ENCODE assay signal across 1 cellular context in genomic region chr2:10120158-10120937, GRCh38.
A peak's percentile ranks its signal among the peaks of the same experiment; 100 is the strongest.
TF ChIP-seq lines count a peak whose summit lies in the region.

No MANE protein-coding gene starts in this region.

TF ChIP-seq in HEK293, 187 proteins besides CTCF, POLR2A, EP300 and RAD21 (continued from another document and continues in another):
- TF ChIP-seq ZNF692 (tag by site-specific recombination; IDR thresholded peaks at IDR 0.05) = 0 out of 2 replicates have a peak, but pooled peaks have one; percentile 51
- TF ChIP-seq ZNF707 (tag by site-specific recombination; IDR thresholded peaks at IDR 0.05) = no peak
- peak; percentile 17; the same call in 1 of the 2 replicates for TF ChIP-seq ZIC2 (tag by site-specific recombination; IDR thresholded peaks at IDR 0.05)
- TF ChIP-seq, protein P1, sequence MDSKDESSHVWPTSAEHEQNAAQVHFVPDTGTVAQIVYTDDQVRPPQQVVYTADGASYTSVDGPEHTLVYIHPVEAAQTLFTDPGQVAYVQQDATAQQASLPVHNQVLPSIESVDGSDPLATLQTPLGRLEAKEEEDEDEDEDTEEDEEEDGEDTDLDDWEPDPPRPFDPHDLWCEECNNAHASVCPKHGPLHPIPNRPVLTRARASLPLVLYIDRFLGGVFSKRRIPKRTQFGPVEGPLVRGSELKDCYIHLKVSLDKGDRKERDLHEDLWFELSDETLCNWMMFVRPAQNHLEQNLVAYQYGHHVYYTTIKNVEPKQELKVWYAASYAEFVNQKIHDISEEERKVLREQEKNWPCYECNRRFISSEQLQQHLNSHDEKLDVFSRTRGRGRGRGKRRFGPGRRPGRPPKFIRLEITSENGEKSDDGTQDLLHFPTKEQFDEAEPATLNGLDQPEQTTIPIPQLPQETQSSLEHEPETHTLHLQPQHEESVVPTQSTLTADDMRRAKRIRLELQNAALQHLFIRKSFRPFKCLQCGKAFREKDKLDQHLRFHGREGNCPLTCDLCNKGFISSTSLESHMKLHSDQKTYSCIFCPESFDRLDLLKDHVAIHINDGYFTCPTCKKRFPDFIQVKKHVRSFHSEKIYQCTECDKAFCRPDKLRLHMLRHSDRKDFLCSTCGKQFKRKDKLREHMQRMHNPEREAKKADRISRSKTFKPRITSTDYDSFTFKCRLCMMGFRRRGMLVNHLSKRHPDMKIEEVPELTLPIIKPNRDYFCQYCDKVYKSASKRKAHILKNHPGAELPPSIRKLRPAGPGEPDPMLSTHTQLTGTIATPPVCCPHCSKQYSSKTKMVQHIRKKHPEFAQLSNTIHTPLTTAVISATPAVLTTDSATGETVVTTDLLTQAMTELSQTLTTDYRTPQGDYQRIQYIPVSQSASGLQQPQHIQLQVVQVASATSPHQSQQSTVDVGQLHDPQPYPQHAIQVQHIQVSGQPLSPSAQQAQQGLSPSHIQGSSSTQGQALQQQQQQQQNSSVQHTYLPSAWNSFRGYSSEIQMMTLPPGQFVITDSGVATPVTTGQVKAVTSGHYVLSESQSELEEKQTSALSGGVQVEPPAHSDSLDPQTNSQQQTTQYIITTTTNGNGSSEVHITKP (tag by site-specific recombination; IDR thresholded peaks at IDR 0.05) = peak; percentile 86
- TF ChIP-seq, protein P2, sequence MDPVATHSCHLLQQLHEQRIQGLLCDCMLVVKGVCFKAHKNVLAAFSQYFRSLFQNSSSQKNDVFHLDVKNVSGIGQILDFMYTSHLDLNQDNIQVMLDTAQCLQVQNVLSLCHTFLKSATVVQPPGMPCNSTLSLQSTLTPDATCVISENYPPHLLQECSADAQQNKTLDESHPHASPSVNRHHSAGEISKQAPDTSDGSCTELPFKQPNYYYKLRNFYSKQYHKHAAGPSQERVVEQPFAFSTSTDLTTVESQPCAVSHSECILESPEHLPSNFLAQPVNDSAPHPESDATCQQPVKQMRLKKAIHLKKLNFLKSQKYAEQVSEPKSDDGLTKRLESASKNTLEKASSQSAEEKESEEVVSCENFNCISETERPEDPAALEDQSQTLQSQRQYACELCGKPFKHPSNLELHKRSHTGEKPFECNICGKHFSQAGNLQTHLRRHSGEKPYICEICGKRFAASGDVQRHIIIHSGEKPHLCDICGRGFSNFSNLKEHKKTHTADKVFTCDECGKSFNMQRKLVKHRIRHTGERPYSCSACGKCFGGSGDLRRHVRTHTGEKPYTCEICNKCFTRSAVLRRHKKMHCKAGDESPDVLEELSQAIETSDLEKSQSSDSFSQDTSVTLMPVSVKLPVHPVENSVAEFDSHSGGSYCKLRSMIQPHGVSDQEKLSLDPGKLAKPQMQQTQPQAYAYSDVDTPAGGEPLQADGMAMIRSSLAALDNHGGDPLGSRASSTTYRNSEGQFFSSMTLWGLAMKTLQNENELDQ (tag by site-specific recombination; IDR thresholded peaks at IDR 0.05; ENCODE audit: low read depth) = no peak
- TF ChIP-seq ZNF768 (tag by site-specific recombination; IDR thresholded peaks at IDR 0.05) = no peak
- TF ChIP-seq ZBTB17 (tag by site-specific recombination; IDR thresholded peaks at IDR 0.05) = peak; percentile 90
- TF ChIP-seq ZNF155 (tag by site-specific recombination; IDR thresholded peaks at IDR 0.05) = no peak
- no peak for TF ChIP-seq ZNF560 (tag by site-specific recombination; IDR thresholded peaks at IDR 0.05; ENCODE audit: borderline replicate concordance)
- TF ChIP-seq ZNF211 (tag by site-specific recombination; IDR thresholded peaks at IDR 0.05; ENCODE audit: low read depth) = no peak
- no peak for TF ChIP-seq ZNF132 (tag by site-specific recombination; IDR thresholded peaks at IDR 0.05; ENCODE audit: borderline replicate concordance)
- peak; percentile 78; the same call in 1 of the 2 replicates for TF ChIP-seq BCL11B (tag by site-specific recombination; IDR thresholded peaks at IDR 0.05; ENCODE audit: low read depth)
- peak; percentile 89 for TF ChIP-seq ZEB2 (tag by site-specific recombination; IDR thresholded peaks at IDR 0.05)
- TF ChIP-seq ELK4 (IDR thresholded peaks at IDR 0.05; ENCODE audit: borderline replicate concordance, low read depth, low read length) = no peak
- no peak for TF ChIP-seq ZNF510 (tag by site-specific recombination; IDR thresholded peaks at IDR 0.05; ENCODE audit: insufficient replicate concordance)
- peak; percentile 63; the same call in 1 of the 2 replicates for TF ChIP-seq ZSCAN5A (tag by site-specific recombination; IDR thresholded peaks at IDR 0.05)
- 0 out of 2 replicates have a peak, but pooled peaks have one; percentile 16 for TF ChIP-seq ZSCAN30 (tag by site-specific recombination; IDR thresholded peaks at IDR 0.05)
- TF ChIP-seq ZNF366 (tag by site-specific recombination; conservative IDR thresholded peaks at IDR 0.05) = 0 out of 2 replicates have a peak, but pooled peaks have one; percentile 17
- TF ChIP-seq ZFP37 (tag by site-specific recombination; IDR thresholded peaks at IDR 0.05) = peak; percentile 81
- TF ChIP-seq TRIM28 (IDR thresholded peaks at IDR 0.05; ENCODE audit: borderline replicate concordance, low read length) = no peak
- no peak for TF ChIP-seq OVOL3 (tag by site-specific recombination; IDR thresholded peaks at IDR 0.05)
- no peak for TF ChIP-seq ZNF354C (tag by site-specific recombination; IDR thresholded peaks at IDR 0.05; ENCODE audit: borderline replicate concordance, low read depth)
- TF ChIP-seq ZNF239 (tag by site-specific recombination; IDR thresholded peaks at IDR 0.05) = no peak
- no peak for TF ChIP-seq ZNF23 (tag by site-specific recombination; IDR thresholded peaks at IDR 0.05; ENCODE audit: borderline replicate concordance)
- TF ChIP-seq ZNF561 (tag by site-specific recombination; IDR thresholded peaks at IDR 0.05; ENCODE audit: borderline replicate concordance) = peak; percentile 44; the same call in 1 of the 2 replicates
- peak; percentile 83; the same call in 1 of the 2 replicates for TF ChIP-seq BCL11A (tag by site-specific recombination; IDR thresholded peaks at IDR 0.05; ENCODE audit: low read depth)
- TF ChIP-seq ZNF596 (tag by site-specific recombination; IDR thresholded peaks at IDR 0.05) = 0 out of 2 replicates have a peak, but pooled peaks have one; percentile 6
- TF ChIP-seq ZNF341 (tag by site-specific recombination; IDR thresholded peaks at IDR 0.05; ENCODE audit: low read depth) = peak; percentile 84
- TF ChIP-seq, protein P3, sequence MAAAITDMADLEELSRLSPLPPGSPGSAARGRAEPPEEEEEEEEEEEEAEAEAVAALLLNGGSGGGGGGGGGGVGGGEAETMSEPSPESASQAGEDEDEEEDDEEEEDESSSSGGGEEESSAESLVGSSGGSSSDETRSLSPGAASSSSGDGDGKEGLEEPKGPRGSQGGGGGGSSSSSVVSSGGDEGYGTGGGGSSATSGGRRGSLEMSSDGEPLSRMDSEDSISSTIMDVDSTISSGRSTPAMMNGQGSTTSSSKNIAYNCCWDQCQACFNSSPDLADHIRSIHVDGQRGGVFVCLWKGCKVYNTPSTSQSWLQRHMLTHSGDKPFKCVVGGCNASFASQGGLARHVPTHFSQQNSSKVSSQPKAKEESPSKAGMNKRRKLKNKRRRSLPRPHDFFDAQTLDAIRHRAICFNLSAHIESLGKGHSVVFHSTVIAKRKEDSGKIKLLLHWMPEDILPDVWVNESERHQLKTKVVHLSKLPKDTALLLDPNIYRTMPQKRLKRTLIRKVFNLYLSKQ (tag by site-specific recombination; IDR thresholded peaks at IDR 0.05; ENCODE audit: borderline replicate concordance) = no peak
- TF ChIP-seq TCF7L2 (IDR thresholded peaks at IDR 0.05; ENCODE audit: borderline replicate concordance, low read depth, low read length) = no peak
- TF ChIP-seq ZNF514 (tag by site-specific recombination; IDR thresholded peaks at IDR 0.05) = no peak
- no peak for TF ChIP-seq ZNF585B (tag by site-specific recombination; IDR thresholded peaks at IDR 0.05)
- TF ChIP-seq, protein P4, sequence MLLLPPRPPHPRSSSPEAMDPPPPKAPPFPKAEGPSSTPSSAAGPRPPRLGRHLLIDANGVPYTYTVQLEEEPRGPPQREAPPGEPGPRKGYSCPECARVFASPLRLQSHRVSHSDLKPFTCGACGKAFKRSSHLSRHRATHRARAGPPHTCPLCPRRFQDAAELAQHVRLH (tag by site-specific recombination; IDR thresholded peaks at IDR 0.05) = no peak
- 0 out of 2 replicates have a peak, but pooled peaks have one; percentile 54 for TF ChIP-seq ZNF2 (tag by site-specific recombination; IDR thresholded peaks at IDR 0.05)
- TF ChIP-seq GLI4 (tag by site-specific recombination; IDR thresholded peaks at IDR 0.05) = no peak
- no peak for TF ChIP-seq ZNF658 (tag by site-specific recombination; IDR thresholded peaks at IDR 0.05)
- peak; percentile 94 for TF ChIP-seq EGR2 (tag by site-specific recombination; IDR thresholded peaks at IDR 0.05; ENCODE audit: low read depth)
- TF ChIP-seq ZNF513 (tag by site-specific recombination; IDR thresholded peaks at IDR 0.05) = no peak
- no peak for TF ChIP-seq ZNF324 (tag by site-specific recombination; IDR thresholded peaks at IDR 0.05)
- TF ChIP-seq ZNF133 (tag by site-specific recombination; IDR thresholded peaks at IDR 0.05) = no peak
- TF ChIP-seq ZNF571 (tag by site-specific recombination; IDR thresholded peaks at IDR 0.05) = no peak
- TF ChIP-seq, protein P5, sequence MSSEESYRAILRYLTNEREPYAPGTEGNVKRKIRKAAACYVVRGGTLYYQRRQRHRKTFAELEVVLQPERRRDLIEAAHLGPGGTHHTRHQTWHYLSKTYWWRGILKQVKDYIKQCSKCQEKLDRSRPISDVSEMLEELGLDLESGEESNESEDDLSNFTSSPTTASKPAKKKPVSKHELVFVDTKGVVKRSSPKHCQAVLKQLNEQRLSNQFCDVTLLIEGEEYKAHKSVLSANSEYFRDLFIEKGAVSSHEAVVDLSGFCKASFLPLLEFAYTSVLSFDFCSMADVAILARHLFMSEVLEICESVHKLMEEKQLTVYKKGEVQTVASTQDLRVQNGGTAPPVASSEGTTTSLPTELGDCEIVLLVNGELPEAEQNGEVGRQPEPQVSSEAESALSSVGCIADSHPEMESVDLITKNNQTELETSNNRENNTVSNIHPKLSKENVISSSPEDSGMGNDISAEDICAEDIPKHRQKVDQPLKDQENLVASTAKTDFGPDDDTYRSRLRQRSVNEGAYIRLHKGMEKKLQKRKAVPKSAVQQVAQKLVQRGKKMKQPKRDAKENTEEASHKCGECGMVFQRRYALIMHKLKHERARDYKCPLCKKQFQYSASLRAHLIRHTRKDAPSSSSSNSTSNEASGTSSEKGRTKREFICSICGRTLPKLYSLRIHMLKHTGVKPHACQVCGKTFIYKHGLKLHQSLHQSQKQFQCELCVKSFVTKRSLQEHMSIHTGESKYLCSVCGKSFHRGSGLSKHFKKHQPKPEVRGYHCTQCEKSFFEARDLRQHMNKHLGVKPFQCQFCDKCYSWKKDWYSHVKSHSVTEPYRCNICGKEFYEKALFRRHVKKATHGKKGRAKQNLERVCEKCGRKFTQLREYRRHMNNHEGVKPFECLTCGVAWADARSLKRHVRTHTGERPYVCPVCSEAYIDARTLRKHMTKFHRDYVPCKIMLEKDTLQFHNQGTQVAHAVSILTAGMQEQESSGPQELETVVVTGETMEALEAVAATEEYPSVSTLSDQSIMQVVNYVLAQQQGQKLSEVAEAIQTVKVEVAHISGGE (tag by site-specific recombination; conservative IDR thresholded peaks at IDR 0.05; ENCODE audit: low read depth) = peak; percentile 4; the same call in 1 of the 2 replicates
- no peak for TF ChIP-seq REPIN1 (tag by site-specific recombination; IDR thresholded peaks at IDR 0.05; ENCODE audit: low read depth)
- TF ChIP-seq SP3 (tag by site-specific recombination; IDR thresholded peaks at IDR 0.05) = peak; percentile 89
- peak; percentile 70 for TF ChIP-seq SP7 (tag by site-specific recombination; IDR thresholded peaks at IDR 0.05)
- TF ChIP-seq ZNF654 (tag by site-specific recombination; IDR thresholded peaks at IDR 0.05; ENCODE audit: low read depth) = no peak
- peak; percentile 89; the same call in 1 of the 2 replicates for TF ChIP-seq KLF8 (tag by site-specific recombination; IDR thresholded peaks at IDR 0.05)
- TF ChIP-seq ZNF274 (IDR thresholded peaks at IDR 0.05; ENCODE audit: low read length) = no peak
- TF ChIP-seq ZNF274 (tag by site-specific recombination; IDR thresholded peaks at IDR 0.05; ENCODE audit: borderline replicate concordance) = no peak
- no peak for TF ChIP-seq ZNF223 (tag by site-specific recombination; IDR thresholded peaks at IDR 0.05)
